ENCODE assay signal across 13 cellular contexts in the genomic region with DNA sequence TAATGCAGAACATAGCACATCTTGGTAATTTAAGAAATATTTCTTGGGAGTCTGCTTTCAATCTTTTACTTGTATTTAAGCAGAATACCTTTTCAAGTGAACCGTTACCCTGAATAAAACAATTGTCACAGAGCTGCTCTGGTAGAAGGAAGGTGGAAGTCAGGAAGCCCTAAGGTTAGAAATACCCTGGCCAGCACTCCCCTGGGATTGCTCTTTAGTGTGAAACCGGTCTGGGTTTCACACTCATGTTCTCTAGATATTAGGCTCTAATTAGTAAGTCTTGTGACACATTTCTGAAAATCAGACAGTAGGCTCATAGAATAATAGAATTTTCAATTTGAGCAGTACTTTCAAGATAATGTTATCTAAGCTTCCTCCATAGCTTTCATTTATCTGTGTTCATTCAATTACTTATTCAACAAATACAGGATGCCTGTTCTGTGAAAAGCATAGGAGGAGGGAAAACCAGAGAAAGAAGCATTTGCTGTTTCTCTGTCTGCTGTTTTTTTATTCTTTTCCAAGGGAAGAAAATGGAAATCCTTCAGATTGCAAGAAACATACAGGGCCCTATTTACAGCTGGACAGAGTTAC.
A peak's percentile ranks its signal among the peaks of the same experiment; 100 is the strongest.
DNase-seq lines count a peak whose midpoint lies in the region; ATAC-seq and TF ChIP-seq lines count a peak whose summit lies in the region.
"Had no signal": no experiment of that assay in that cellular context is flagged by ENCODE, and none has a peak within 500 bp of the region (broad histone marks: within the 10 kb centered on the region; RNA-seq: fewer than 3 reads in every experiment).

No MANE protein-coding gene starts in this region.

- in situ Hi-C loops in transverse colon (cut with MboI; ENCODE audit: low pct_ligation_motif_present in 1 of 4, low pct_unique_long_range_greater_than_20kb in 1 of 4, low sequenced_read_pairs in 3 of 4): no loop called here

- H3K36me3 ChIP-seq in MG63: no peaks in the 10 kb centered on the region
- no peaks in the 10 kb centered on the region for H3K36me3 ChIP-seq in transverse colon

- 43 to 52% methylated on average over 2 of the region's 2 CpGs for WGBS in transverse colon (ENCODE audit: low coverage in 1 of 2), 2 donors

- no peaks in the 10 kb centered on the region for H3K4me1 ChIP-seq in transverse colon

- H3K27ac Mint-ChIP-seq in nephron progenitor cell: no peak overlapping the region
- H3K27ac Mint-ChIP-seq: B cell had no signal

- DNase-seq in NCI-H69 (lab: John Stamatoyannopoulos, UW) (peak; percentile 35), MG63 (no peak), transverse colon (no peak), NCI-H748 (lab: John Stamatoyannopoulos, UW; ENCODE audit: unreplicated experiment) (no peak), nephron progenitor cell (no peak)
- DNase-seq: activated CD8-positive, alpha-beta memory T cell treated with anti-CD3 and anti-CD28 coated beads for 24 hours; effector memory CD4-positive, alpha-beta T cell; hippocampal formation; NCI-H526 had no signal

- H3K9me3 ChIP-seq in MG63 (no peaks in the 10 kb centered on the region), transverse colon (no peaks in the 10 kb centered on the region)

- intact Hi-C loops in transverse colon (cut with DNase I; ENCODE audit: low total_unique reads): no loop called here

- H3K4me3 ChIP-seq in MG63: no peak overlapping the region
- no peak overlapping the region for H3K4me3 ChIP-seq in transverse colon

- no peaks in the 10 kb centered on the region for H3K27me3 ChIP-seq in MG63
- H3K27me3 ChIP-seq in transverse colon: no peaks in the 10 kb centered on the region

- ATAC-seq in GM18502 (IDR thresholded peaks at IDR 0.05; ENCODE audit: poor library complexity, unreplicated experiment) (peak; percentile 96), GM19455 (IDR thresholded peaks at IDR 0.05; ENCODE audit: unreplicated experiment) (peak; percentile 76), HG02884 (IDR thresholded peaks at IDR 0.05; ENCODE audit: unreplicated experiment) (peak; percentile 72)

- no peak for TF ChIP-seq POLR2A in transverse colon (IDR thresholded peaks at IDR 0.05)

- TF ChIP-seq CTCF in transverse colon (IDR thresholded peaks at IDR 0.05) (no peak), nephron progenitor cell (IDR thresholded peaks at IDR 0.05) (no peak)

- H3K27ac ChIP-seq in transverse colon: no peak overlapping the region

- peaks cover 8% of the 10 kb centered on the region for H3K4me1 Mint-ChIP-seq in nephron progenitor cell
- H3K4me1 Mint-ChIP-seq: B cell had no signal

- no peak overlapping the region for H3K4me3 Mint-ChIP-seq in nephron progenitor cell
- H3K4me3 Mint-ChIP-seq: B cell had no signal

- no peak for TF ChIP-seq EP300 in transverse colon (IDR thresholded peaks at IDR 0.05; ENCODE audit: low read depth)

- H3K27me3 Mint-ChIP-seq in nephron progenitor cell (ENCODE audit: low read depth, poor library complexity): no peaks in the 10 kb centered on the region
- H3K27me3 Mint-ChIP-seq: B cell had no signal

- no peaks in the 10 kb centered on the region for H3K36me3 Mint-ChIP-seq in nephron progenitor cell (ENCODE audit: low read depth)

- no peaks in the 10 kb centered on the region for H3K9me3 Mint-ChIP-seq in nephron progenitor cell
